In genomic region chr11:22807391-22807790, GRCh38 we compare ENCODE assay signal across 22 cellular contexts. TPM values are rescaled to one million over a fixed set of nuclear protein-coding genes. Genes with fewer than 3 reads are reported as not detected.
DNase-seq lines count a peak whose midpoint lies in the region; ATAC-seq, FAIRE-seq and TF ChIP-seq lines count a peak whose summit lies in the region.
"Had no signal": no experiment of that assay in that cellular context is flagged by ENCODE, and none has a peak within 500 bp of the region (broad histone marks: within the 10 kb centered on the region; RNA-seq: fewer than 3 reads in every experiment).

No MANE protein-coding gene starts in this region.

- intact Hi-C loops in left ventricle myocardium inferior (cut with micrococcal nuclease), result no loop called here
- intact Hi-C loops in Right ventricle myocardium inferior (cut with DNase I), result no loop called here
- intact Hi-C loops in endothelial cell of umbilical vein (cut with micrococcal nuclease), result no loop called here
- intact Hi-C loops in activated T-helper 2 cell treated with anti-CD3 and anti-CD28 coated beads, Interferon-gamma antibody, Interleukin-2, Interleukin-4, amounts not matched to agents 10 μg/mL and 5 μg/mL and 100 μg/mL, durations not matched to agents 14 hours and 24 hours and 36 hours (cut with micrococcal nuclease), result no loop called here

- H3K9me3 ChIP-seq in left ventricle myocardium inferior (replicated peaks) (no peaks in the 10 kb centered on the region), MM.1S (replicated peaks; ENCODE audit: insufficient read depth, low read length) (no peaks in the 10 kb centered on the region), endothelial cell of umbilical vein (replicated peaks; ENCODE audit: control insufficient read depth, insufficient read depth, low read length) (peaks cover 5% of the 10 kb centered on the region)
- H3K9me3 ChIP-seq: BE2C had no signal

- H3K4me1 ChIP-seq in left ventricle myocardium inferior (peaks cover 32% of the 10 kb centered on the region), MM.1S (ENCODE audit: low read length) (peaks cover 38% of the 10 kb centered on the region), endothelial cell of umbilical vein (ENCODE audit: control insufficient read depth, extremely low read depth, insufficient read depth, low read length) (peaks cover 29% of the 10 kb centered on the region)
- H3K4me1 ChIP-seq: BE2C had no signal

- POLR2A ChIA-PET in endothelial cell of umbilical vein (lab: Charles Lee), result no interaction called here

- H3K36me3 ChIP-seq in left ventricle myocardium inferior (no peaks in the 10 kb centered on the region), MM.1S (replicated peaks; ENCODE audit: insufficient read depth, low read length) (no peaks in the 10 kb centered on the region; the same call in 1 of the 2 replicates), endothelial cell of umbilical vein (ENCODE audit: control insufficient read depth in 2 of 2, extremely low read depth in 1 of 2, insufficient read depth in 2 of 2, low read length in 2 of 2) (no peaks in the 10 kb centered on the region)
- H3K36me3 ChIP-seq: BE2C, MG63, SJCRH30 had no signal

- H3K9ac ChIP-seq in MM.1S (ENCODE audit: low read length) (no peak overlapping the region), endothelial cell of umbilical vein (replicated peaks; ENCODE audit: extremely low read depth, insufficient read depth, low read length) (peak overlapping the region; percentile 3)

- CTCF ChIA-PET in endothelial cell of umbilical vein (lab: Charles Lee), result interaction anchor here (1.0 to 5.5 kb wide), 7 partner anchors 10 to 104 kb away, joined by 3 to 26 read pairs (median 8); partner anchors contain the start of gene SVIP

- H3K9me2 ChIP-seq in MM.1S (replicated peaks; ENCODE audit: insufficient read depth, low read length), result no peaks in the 10 kb centered on the region

- H3K27me3 Mint-ChIP-seq in activated T-helper 2 cell treated with anti-CD3 and anti-CD28 coated beads, Interferon-gamma antibody, Interleukin-2, Interleukin-4, amounts not matched to agents 10 μg/mL and 5 μg/mL and 100 μg/mL, durations not matched to agents 14 hours and 24 hours and 36 hours (ENCODE audit: low read depth), result no peaks in the 10 kb centered on the region
- H3K27me3 Mint-ChIP-seq: CD4-positive, alpha-beta T cell had no signal

- peak overlapping the region; percentile 60 for H3K27ac ChIP-seq in left ventricle myocardium inferior (replicated peaks)
- peak overlapping the region; percentile 62; the same call in 1 of the 2 replicates for H3K27ac ChIP-seq in MM.1S (ENCODE audit: low read length)
- H3K27ac ChIP-seq in endothelial cell of umbilical vein (ENCODE audit: insufficient read depth, low read depth, low read length), result peak overlapping the region; percentile 52
- H3K27ac ChIP-seq: SJCRH30 had no signal

- H3K4me2 ChIP-seq in MM.1S (ENCODE audit: low read depth, low read length) (peak overlapping the region; percentile 26), endothelial cell of umbilical vein (ENCODE audit: insufficient read depth, low read length) (peak overlapping the region; percentile 60)

- no peak for ATAC-seq in Right ventricle myocardium inferior
- no peak for ATAC-seq in GM21576 (IDR thresholded peaks at IDR 0.05; ENCODE audit: unreplicated experiment)
- ATAC-seq: Panc1 had no signal

- H3K9me1 ChIP-seq in endothelial cell of umbilical vein (replicated peaks; ENCODE audit: control insufficient read depth, extremely low read depth, insufficient read depth, low read length), result no peaks in the 10 kb centered on the region

- peaks cover 23% of the 10 kb centered on the region for H3F3A ChIP-seq in MM.1S (ENCODE audit: insufficient read depth, low read length)

- H3K27me3 ChIP-seq in left ventricle myocardium inferior (ENCODE audit: low read depth) (no peaks in the 10 kb centered on the region), MM.1S (replicated peaks; ENCODE audit: insufficient read depth, low read length) (no peaks in the 10 kb centered on the region), endothelial cell of umbilical vein (ENCODE audit: control insufficient read depth in 2 of 2, insufficient read depth in 2 of 2, low read length in 2 of 2) (no peaks in the 10 kb centered on the region)
- H3K27me3 ChIP-seq: BE2C, MG63, SJCRH30 had no signal

- H3K36me3 Mint-ChIP-seq in activated T-helper 2 cell treated with anti-CD3 and anti-CD28 coated beads, Interferon-gamma antibody, Interleukin-2, Interleukin-4, amounts not matched to agents 10 μg/mL and 5 μg/mL and 100 μg/mL, durations not matched to agents 14 hours and 24 hours and 36 hours (ENCODE audit: low read depth), result no peaks in the 10 kb centered on the region

- no peak for TF ChIP-seq POLR2A in endothelial cell of umbilical vein (IDR thresholded peaks at IDR 0.05; ENCODE audit: low read depth, low read length)

- DNase-seq in left ventricle myocardium inferior (no peak), Right ventricle myocardium inferior (ENCODE audit: missing footprints) (no peak), MM.1S (no peak), endothelial cell of umbilical vein (ENCODE audit: low read depth, low spot score) (peak; percentile 75), LoVo (ENCODE audit: low spot score) (no peak)
- no peak for DNase-seq in activated T-helper 2 cell treated with anti-CD3 and anti-CD28 coated beads, Interferon-gamma antibody, Interleukin-2, Interleukin-4, amounts not matched to agents 10 μg/mL and 5 μg/mL and 100 μg/mL, durations not matched to agents 14 hours and 24 hours and 36 hours (ENCODE audit: low spot score)
- DNase-seq: BE2C; CD4-positive, alpha-beta T cell; MG63; NCI-H1048; NCI-H1417 treated with DMSO at 0.1 percent for 48 hours; NCI-H187; NCI-H510A; NK-92 treated with Interleukin-12 subunit alpha and Interleukin-12 subunit beta, amount 100 ng/mL, for 24 hours; SJCRH30 had no signal

- no peaks in the 10 kb centered on the region for H3K4me1 Mint-ChIP-seq in activated T-helper 2 cell treated with anti-CD3 and anti-CD28 coated beads, Interferon-gamma antibody, Interleukin-2, Interleukin-4, amounts not matched to agents 10 μg/mL and 5 μg/mL and 100 μg/mL, durations not matched to agents 14 hours and 24 hours and 36 hours (ENCODE audit: low read depth)

- no peak overlapping the region for H3K27ac Mint-ChIP-seq in activated T-helper 2 cell treated with anti-CD3 and anti-CD28 coated beads, Interferon-gamma antibody, Interleukin-2, Interleukin-4, amounts not matched to agents 10 μg/mL and 5 μg/mL and 100 μg/mL, durations not matched to agents 14 hours and 24 hours and 36 hours
- H3K27ac Mint-ChIP-seq: CD4-positive, alpha-beta T cell had no signal

- H3K4me3 Mint-ChIP-seq in activated T-helper 2 cell treated with anti-CD3 and anti-CD28 coated beads, Interferon-gamma antibody, Interleukin-2, Interleukin-4, amounts not matched to agents 10 μg/mL and 5 μg/mL and 100 μg/mL, durations not matched to agents 14 hours and 24 hours and 36 hours (ENCODE audit: low read depth), result no peak overlapping the region
- H3K4me3 Mint-ChIP-seq: CD4-positive, alpha-beta T cell had no signal

- TF ChIP-seq CTCF in left ventricle myocardium inferior (IDR thresholded peaks at IDR 0.05; ENCODE audit: borderline replicate concordance), result no peak
- no peak for TF ChIP-seq CTCF in MM.1S (IDR thresholded peaks at IDR 0.05; ENCODE audit: low read length)
- TF ChIP-seq CTCF in endothelial cell of umbilical vein (IDR thresholded peaks at IDR 0.05; ENCODE audit: extremely low read depth in 1 of 2, insufficient read depth in 1 of 2, low read depth in 1 of 2, low read length in 2 of 2), result no peak

- BruUV-seq in endothelial cell of umbilical vein (replicated peaks; lab: Mats Ljungman, UMichigan), result TSS peak; percentile 79

- dilution Hi-C loops in endothelial cell of umbilical vein (cut with MboI; ENCODE audit: extremely low pct_ligation_motif_present, low sequenced_read_pairs), result no loop called here

- H4K20me1 ChIP-seq in MM.1S (ENCODE audit: insufficient read depth, low read length), result no peaks in the 10 kb centered on the region
- H4K20me1 ChIP-seq in endothelial cell of umbilical vein (replicated peaks; ENCODE audit: control insufficient read depth, extremely low read depth, insufficient read depth, low read length), result no peaks in the 10 kb centered on the region

- H3K79me2 ChIP-seq in MM.1S (ENCODE audit: low read length) (peaks cover 3% of the 10 kb centered on the region; the same call in 1 of the 2 replicates), endothelial cell of umbilical vein (ENCODE audit: control insufficient read depth, insufficient read depth, low read length) (no peaks in the 10 kb centered on the region)

- peaks cover 5% of the 10 kb centered on the region for H3K9me3 Mint-ChIP-seq in activated T-helper 2 cell treated with anti-CD3 and anti-CD28 coated beads, Interferon-gamma antibody, Interleukin-2, Interleukin-4, amounts not matched to agents 10 μg/mL and 5 μg/mL and 100 μg/mL, durations not matched to agents 14 hours and 24 hours and 36 hours

- no peak overlapping the region for H2AFZ ChIP-seq in MM.1S (ENCODE audit: low read length)
- peak overlapping the region; percentile 4 for H2AFZ ChIP-seq in endothelial cell of umbilical vein (ENCODE audit: low read depth, low read length)

- no peak for FAIRE-seq in endothelial cell of umbilical vein (lab: Jason Lieb, UNC)
- FAIRE-seq: G401.6, H54 had no signal

- H3K4me3 ChIP-seq in left ventricle myocardium inferior, result no peak overlapping the region
- H3K4me3 ChIP-seq in MM.1S (ENCODE audit: low read length), result no peak overlapping the region
- no peak overlapping the region for H3K4me3 ChIP-seq in endothelial cell of umbilical vein (replicated peaks in 1 of 3; ENCODE audit: insufficient read depth in 1 of 3, low read depth in 1 of 3, low read length in 3 of 3)
- H3K4me3 ChIP-seq: MG63, SJCRH30 had no signal

RNA-seq across cellular contexts. Expression of gene SVIP, which starts 22.2 kb away (rescaled TPM):
- 26.7 TPM for total RNA-seq in left ventricle myocardium inferior
- total RNA-seq in Right ventricle myocardium inferior, result 24.9 TPM
- 69.5 and 70.5 TPM in 2 replicates for total RNA-seq in endothelial cell of umbilical vein
- 3.2 and 4.6 TPM in 2 replicates for polyA plus RNA-seq in endothelial cell of umbilical vein
- 16.4 and 17.7 TPM in 2 replicates for polyA plus RNA-seq in endothelial cell of umbilical vein (2011; cell fraction: cytosol; rRNA removed)
- polyA plus RNA-seq in endothelial cell of umbilical vein (2011; cell fraction: nucleus; rRNA removed), result 7.3 and 11.9 TPM in 2 replicates
- 30.4 and 57.6 TPM in 2 replicates for polyA plus RNA-seq in endothelial cell of umbilical vein (2012)
- polyA minus RNA-seq in endothelial cell of umbilical vein, result 3.1 and 3.4 TPM in 2 replicates
- 2.0 TPM for polyA minus RNA-seq in endothelial cell of umbilical vein (2011; cell fraction: cytosol; rRNA and poly(A)+ RNA removed)
- 9.8 and 13.8 TPM in 2 replicates for polyA minus RNA-seq in endothelial cell of umbilical vein (2011; cell fraction: nucleus; rRNA and poly(A)+ RNA removed)
- 42.3 and 43.1 TPM in 2 replicates for total RNA-seq in activated T-helper 2 cell treated with anti-CD3 and anti-CD28 coated beads, Interferon-gamma antibody, Interleukin-2, Interleukin-4, amounts not matched to agents 10 μg/mL and 5 μg/mL and 100 μg/mL, durations not matched to agents 14 hours and 24 hours and 36 hours

RNA-seq across cellular contexts. Expression of gene CCDC179, which starts 52.9 kb away (rescaled TPM):
- total RNA-seq in left ventricle myocardium inferior, result not detected
- total RNA-seq in Right ventricle myocardium inferior, result not detected
- total RNA-seq in endothelial cell of umbilical vein, result not detected in 2 replicates
- polyA plus RNA-seq in endothelial cell of umbilical vein, result not detected in 2 replicates
- polyA plus RNA-seq in endothelial cell of umbilical vein (2011; cell fraction: cytosol; rRNA removed), result not detected in 2 replicates
- polyA plus RNA-seq in endothelial cell of umbilical vein (2011; cell fraction: nucleus; rRNA removed), result not detected in 2 replicates
- not detected in 2 replicates for polyA plus RNA-seq in endothelial cell of umbilical vein (2012)
- polyA minus RNA-seq in endothelial cell of umbilical vein, result not detected in 2 replicates
- polyA minus RNA-seq in endothelial cell of umbilical vein (2011; cell fraction: cytosol; rRNA and poly(A)+ RNA removed), result not detected
- not detected in 2 replicates for polyA minus RNA-seq in endothelial cell of umbilical vein (2011; cell fraction: nucleus; rRNA and poly(A)+ RNA removed)
- total RNA-seq in activated T-helper 2 cell treated with anti-CD3 and anti-CD28 coated beads, Interferon-gamma antibody, Interleukin-2, Interleukin-4, amounts not matched to agents 10 μg/mL and 5 μg/mL and 100 μg/mL, durations not matched to agents 14 hours and 24 hours and 36 hours, result not detected in 2 replicates
- total RNA-seq: A673; CD4-positive, alpha-beta T cell; Daoy; SJCRH30; T-helper 1 cell treated with Interleukin-12 subunit alpha and Interleukin-12 subunit beta and Interleukin-4 antibody, amounts not matched to agents 30 ng/mL and 1 ng/mL, for 36 hours had no signal
